9 cellular contexts compared by ENCODE assay signal in the genomic region with DNA sequence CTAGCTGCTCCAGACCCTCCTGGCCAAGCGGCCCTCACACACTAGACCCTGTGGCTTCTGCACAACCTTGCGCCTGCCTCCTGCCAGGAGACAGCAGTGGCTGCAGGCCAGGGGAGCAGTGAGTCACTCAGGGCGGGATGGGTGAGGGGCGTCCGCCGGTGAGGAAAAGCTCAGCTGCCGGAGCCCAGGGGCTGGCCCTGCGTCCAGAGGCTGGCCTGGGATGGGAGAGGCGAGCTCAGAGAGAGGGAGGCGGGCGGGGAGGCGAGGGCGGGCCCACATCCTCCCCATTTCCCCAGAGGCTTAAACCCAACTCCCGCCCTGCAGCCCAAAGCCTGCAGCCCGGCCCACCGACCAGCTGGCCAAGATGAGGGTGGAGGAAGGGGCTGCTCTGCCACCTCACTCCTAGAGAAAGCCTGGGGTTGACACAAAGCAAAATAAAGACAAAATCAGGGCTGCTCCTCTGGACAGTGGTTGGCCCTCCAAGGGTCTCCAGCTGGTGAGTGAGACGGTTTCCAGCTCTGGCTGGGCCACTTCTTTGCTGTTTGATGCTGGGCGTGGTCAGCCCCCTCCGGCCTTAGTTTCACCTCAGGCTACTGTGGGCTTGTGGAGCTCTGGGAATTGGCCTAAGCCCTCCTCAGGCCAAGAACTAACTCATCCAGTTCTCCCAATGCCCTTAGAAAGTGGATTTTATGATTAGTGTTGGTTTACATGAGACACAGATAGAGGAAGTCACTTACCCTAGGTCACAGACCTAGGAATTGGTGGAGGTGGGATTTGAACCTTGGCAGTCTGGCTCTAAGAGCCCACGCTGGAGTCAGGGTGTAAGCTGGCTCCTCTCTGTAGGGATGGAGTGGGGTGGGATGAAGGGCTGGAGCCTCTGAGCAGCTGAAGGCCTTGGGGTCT. TPM values are rescaled to one million over a fixed set of nuclear protein-coding genes. Genes with fewer than 3 reads are reported as not detected.
DNase-seq lines count a peak whose midpoint lies in the region; ATAC-seq, FAIRE-seq and TF ChIP-seq lines count a peak whose summit lies in the region.
"Had no signal": no experiment of that assay in that cellular context is flagged by ENCODE, and none has a peak within 500 bp of the region (broad histone marks: within the 10 kb centered on the region; RNA-seq: fewer than 3 reads in every experiment).

No MANE protein-coding gene starts in this region.

- H3K36me3 ChIP-seq in OCI-LY3 (replicated peaks; ENCODE audit: low read depth, low read length): peaks cover 21% of the 10 kb centered on the region

- TF ChIP-seq POLR2A in H54 (IDR thresholded peaks at IDR 0.05; ENCODE audit: low read depth, low read length): peak; percentile 29; the same call in 1 of the 2 replicates

- peak overlapping the region; percentile 96 for H3K9ac ChIP-seq in OCI-LY3 (ENCODE audit: low read length)

- peak overlapping the region; percentile 85 for H3K4me3 ChIP-seq in OCI-LY3 (ENCODE audit: low read length)
- H3K4me3 ChIP-seq: SK-N-MC had no signal

- FAIRE-seq in H54 (lab: Jason Lieb, UNC): no peak

- peak; percentile 58 for DNase-seq in GM10266 (ENCODE audit: extremely low spot score)
- DNase-seq in H54 (ENCODE audit: insufficient read length, low spot score): peak; percentile 84
- no peak for DNase-seq in foreskin keratinocyte
- peak; percentile 8 for DNase-seq in pulmonary artery endothelial cell (ENCODE audit: low read depth, low spot score)
- no peak for DNase-seq in KG1 (lab: John Stamatoyannopoulos, UW)
- DNase-seq in NCI-H510A treated with DMSO at 0.1 percent for 48 hours (lab: John Stamatoyannopoulos, UW): no peak
- no peak for DNase-seq in stimulated activated CD8-positive, alpha-beta memory T cell treated with anti-CD3 and anti-CD28 coated beads, Interleukin-4, amount 100 ng/mL, for 48 hours

- H3K4me2 ChIP-seq in OCI-LY3 (ENCODE audit: low read length): peak overlapping the region; percentile 97

- H4K20me1 ChIP-seq in OCI-LY3 (ENCODE audit: insufficient read depth, low read length): peaks cover 16% of the 10 kb centered on the region; the same call in 1 of the 2 replicates

- no peak overlapping the region for H2AFZ ChIP-seq in OCI-LY3 (ENCODE audit: low read depth, low read length)

- peaks cover 54% of the 10 kb centered on the region for H3K79me2 ChIP-seq in OCI-LY3 (ENCODE audit: low read length)

- no peaks in the 10 kb centered on the region for H3K9me3 ChIP-seq in OCI-LY3 (ENCODE audit: insufficient read depth, low read length)

- H3K27ac ChIP-seq in OCI-LY3 (ENCODE audit: low read length): peak overlapping the region; percentile 91
- no peak overlapping the region for H3K27ac ChIP-seq in foreskin keratinocyte
- H3K27ac ChIP-seq: SK-N-MC had no signal

- H3K4me1 ChIP-seq in OCI-LY3 (ENCODE audit: low read length) (peaks cover 49% of the 10 kb centered on the region), foreskin keratinocyte (no peaks in the 10 kb centered on the region)

- TF ChIP-seq CTCF in GM10266 (IDR thresholded peaks at IDR 0.05; ENCODE audit: control insufficient read depth, insufficient read depth, low read depth, missing control alignments) (no peak), OCI-LY3 (IDR thresholded peaks at IDR 0.05; ENCODE audit: low read depth, low read length) (no peak), foreskin keratinocyte (conservative IDR thresholded peaks at IDR 0.05) (no peak)

- peak; percentile 25 for ATAC-seq in foreskin keratinocyte

- H3K27me3 ChIP-seq in OCI-LY3 (ENCODE audit: low read depth, low read length) (no peaks in the 10 kb centered on the region), foreskin keratinocyte (peaks cover 57% of the 10 kb centered on the region)

RNA-seq across cellular contexts. Expression of a gene that starts 50.6 kb away (rescaled TPM):
- total RNA-seq in foreskin keratinocyte (7.9 and 9.3 TPM in 2 replicates), pulmonary artery endothelial cell (8.9 and 9.1 TPM in 2 replicates)
- 2.9 TPM in 2 replicates for polyA plus RNA-seq in foreskin keratinocyte

Comparison
In these comparisons a context has a peak if more than half of its experiments do, and no peak if none do; other contexts are left out.
1. DNase-seq: peak in GM10266 (single experiment), H54 (single experiment) and pulmonary artery endothelial cell (single experiment); none in foreskin keratinocyte (0 of 2), KG1 (single experiment), NCI-H510A treated with DMSO at 0.1 percent for 48 hours (single experiment) and stimulated activated CD8-positive, alpha-beta memory T cell treated with anti-CD3 and anti-CD28 coated beads, Interleukin-4, amount 100 ng/mL, for 48 hours (single experiment).